ENCODE assay signal across 1 cellular context in genomic region chr2:131738996-131739434, GRCh38.
TF ChIP-seq lines count a peak whose summit lies in the region.

No MANE protein-coding gene starts in this region.

TF ChIP-seq in HepG2, 621 proteins besides CTCF, POLR2A, EP300 and RAD21 (continued from another document and continues in another):
- 0 out of 2 replicates have a peak, but pooled peaks have one; percentile 52 for TF ChIP-seq FOXA1 (IDR thresholded peaks at IDR 0.05)
- peak; percentile 84 for TF ChIP-seq FOXA1 (CRISPR knock-in tag; IDR thresholded peaks at IDR 0.05)
- TF ChIP-seq ZNF264 (CRISPR knock-in tag; IDR thresholded peaks at IDR 0.05), result peak; percentile 88
- peak; percentile 83 to 89 for TF ChIP-seq NR2F1 (CRISPR knock-in tag; IDR thresholded peaks at IDR 0.05)
- peak; percentile 64 for TF ChIP-seq PATZ1 (CRISPR knock-in tag; IDR thresholded peaks at IDR 0.05)
- peak; percentile 85 for TF ChIP-seq ATF2 (CRISPR knock-in tag; IDR thresholded peaks at IDR 0.05)
- TF ChIP-seq ARNT2 (CRISPR knock-in tag; IDR thresholded peaks at IDR 0.05; ENCODE audit: low read depth), result 0 out of 2 replicates have a peak, but pooled peaks have one; percentile 28
- peak; percentile 80 for TF ChIP-seq ZSCAN9 (CRISPR knock-in tag; IDR thresholded peaks at IDR 0.05; ENCODE audit: borderline replicate concordance)
- TF ChIP-seq MAX (IDR thresholded peaks at IDR 0.05), result peak; percentile 73
- peak; percentile 87 for TF ChIP-seq ZMYM4 (CRISPR knock-in tag; IDR thresholded peaks at IDR 0.05)
- TF ChIP-seq ZNF710 (CRISPR knock-in tag; IDR thresholded peaks at IDR 0.05; ENCODE audit: borderline replicate concordance), result peak; percentile 65; the same call in 1 of the 2 replicates
- TF ChIP-seq ARNTL (CRISPR knock-in tag; IDR thresholded peaks at IDR 0.05), result 0 out of 2 replicates have a peak, but pooled peaks have one; percentile 24
- peak; percentile 26; the same call in 1 of the 2 replicates for TF ChIP-seq HNF1A (IDR thresholded peaks at IDR 0.05; ENCODE audit: low read depth)
- TF ChIP-seq HNF1A (CRISPR knock-in tag; IDR thresholded peaks at IDR 0.05; ENCODE audit: borderline replicate concordance), result peak; percentile 40; the same call in 1 of the 2 replicates
- 0 out of 2 replicates have a peak, but pooled peaks have one; percentile 81 for TF ChIP-seq ZBTB39 (CRISPR knock-in tag; IDR thresholded peaks at IDR 0.05)
- 0 out of 2 replicates have a peak, but pooled peaks have one; percentile 35 for TF ChIP-seq ZKSCAN1 (IDR thresholded peaks at IDR 0.05; ENCODE audit: low read length)
- TF ChIP-seq KDM1A (CRISPR knock-in tag; IDR thresholded peaks at IDR 0.05), result peak; percentile 84
- 0 out of 2 replicates have a peak, but pooled peaks have one; percentile 41 for TF ChIP-seq TFE3 (CRISPR knock-in tag; IDR thresholded peaks at IDR 0.05)
- 0 out of 2 replicates have a peak, but pooled peaks have one; percentile 22 for TF ChIP-seq TFAP4 (IDR thresholded peaks at IDR 0.05; ENCODE audit: borderline replicate concordance, low read depth)
- TF ChIP-seq POGZ (CRISPR knock-in tag; IDR thresholded peaks at IDR 0.05), result peak; percentile 79
- peak; percentile 70 for TF ChIP-seq RCOR2 (CRISPR knock-in tag; IDR thresholded peaks at IDR 0.05)
- TF ChIP-seq ARID5B (CRISPR knock-in tag; IDR thresholded peaks at IDR 0.05), result peak; percentile 96
- 0 out of 2 replicates have a peak, but pooled peaks have one; percentile 32 for TF ChIP-seq PHF8 (CRISPR knock-in tag; IDR thresholded peaks at IDR 0.05)
- 0 out of 2 replicates have a peak, but pooled peaks have one; percentile 32 for TF ChIP-seq ARID3A (IDR thresholded peaks at IDR 0.05; ENCODE audit: low read depth, low read length)
- TF ChIP-seq MIXL1 (CRISPR knock-in tag; IDR thresholded peaks at IDR 0.05), result peak; percentile 41; the same call in 1 of the 2 replicates
- peak; percentile 62; the same call in 1 of the 2 replicates for TF ChIP-seq ZNF281 (CRISPR knock-in tag; IDR thresholded peaks at IDR 0.05; ENCODE audit: borderline replicate concordance)
- 0 out of 2 replicates have a peak, but pooled peaks have one; percentile 41 for TF ChIP-seq DPF2 (CRISPR knock-in tag; IDR thresholded peaks at IDR 0.05; ENCODE audit: borderline replicate concordance, low read depth)
